Comparison of ENCODE assay signal across 21 cellular contexts in the genomic region with DNA sequence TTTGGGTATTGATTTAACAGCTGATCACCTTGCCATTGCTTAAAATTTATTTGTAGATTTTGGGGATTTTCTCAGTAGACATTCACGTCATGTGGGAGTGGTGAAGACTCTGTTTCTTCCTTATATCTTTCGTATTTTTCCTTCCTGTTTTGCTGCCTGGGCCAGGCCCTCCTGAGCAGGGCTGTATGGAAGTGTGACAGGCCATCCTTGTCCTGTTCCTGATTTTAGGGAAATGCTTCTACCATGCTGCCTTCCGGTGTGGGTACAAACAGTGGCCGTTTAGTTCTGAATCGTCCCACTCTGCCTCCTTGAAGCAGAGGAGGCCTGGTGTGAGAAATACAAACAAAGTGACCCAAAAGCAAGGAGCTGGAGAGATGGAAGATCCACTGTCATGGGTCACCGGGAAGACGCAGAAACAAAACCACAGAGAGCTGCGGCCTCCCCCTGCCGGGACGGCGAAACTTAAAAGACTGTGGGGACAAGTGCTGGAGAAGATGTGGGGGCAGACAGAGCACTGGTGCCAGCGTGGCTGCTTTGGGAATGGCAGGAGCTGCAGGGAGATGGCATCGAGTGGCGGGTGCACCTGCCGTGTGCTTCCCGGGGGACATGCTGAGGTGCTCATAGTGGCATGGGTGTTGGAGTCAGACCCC. TPM values are rescaled to one million over a fixed set of nuclear protein-coding genes. Genes with fewer than 3 reads are reported as not detected.
DNase-seq lines count a peak whose midpoint lies in the region; ATAC-seq and TF ChIP-seq lines count a peak whose summit lies in the region.
"Had no signal": no experiment of that assay in that cellular context is flagged by ENCODE, and none has a peak within 500 bp of the region (broad histone marks: within the 10 kb centered on the region; RNA-seq: fewer than 3 reads in every experiment).

No MANE protein-coding gene starts in this region.

- H3K36me3 ChIP-seq in naive thymus-derived CD4-positive, alpha-beta T cell (ENCODE audit: control insufficient read depth in 2 of 3, insufficient read depth in 3 of 3, low read length in 3 of 3) = peaks cover 0 to 21% (median 0%) of the 10 kb centered on the region in 3 experiments

- intact Hi-C loops in activated CD4-positive, alpha-beta T cell treated with anti-CD3 and anti-CD28 coated beads, Interleukin-2, amount 10 ng/mL, durations not matched to agents 24 days and 14 days (cut with micrococcal nuclease) = no loop called here
- intact Hi-C loops in naive thymus-derived CD4-positive, alpha-beta T cell (cut with micrococcal nuclease) = no loop called here

- peaks cover 8 to 14% of the 10 kb centered on the region in 2 donors for H3K4me1 ChIP-seq in naive thymus-derived CD4-positive, alpha-beta T cell (ENCODE audit: control insufficient read depth in 2 of 2, insufficient read depth in 2 of 2, low read length in 2 of 2)

- no peaks in the 10 kb centered on the region for H3K27me3 ChIP-seq in naive thymus-derived CD4-positive, alpha-beta T cell (ENCODE audit: control insufficient read depth in 2 of 2, insufficient read depth in 2 of 2, low read length in 2 of 2)
- H3K27me3 ChIP-seq: esophagus squamous epithelium, hepatocyte had no signal

- no peak for ATAC-seq in activated T-helper 17 cell treated with anti-CD3 and anti-CD28 coated beads, Interleukin-2, amount 50 U/mL, for 72 hours (replicated peaks)
- peak; percentile 44 for ATAC-seq in naive thymus-derived CD4-positive, alpha-beta T cell
- ATAC-seq in GM19023 (IDR thresholded peaks at IDR 0.05; ENCODE audit: unreplicated experiment) = no peak
- ATAC-seq: effector memory CD8-positive, alpha-beta T cell; Panc1 had no signal

- no peak for TF ChIP-seq POLR2A in erythroblast (IDR thresholded peaks at IDR 0.05; ENCODE audit: low read length)

- CTCF ChIA-PET in naive thymus-derived CD4-positive, alpha-beta T cell (lab: Charles Lee) = no interaction called here

- H3K27me3 Mint-ChIP-seq in activated CD4-positive, alpha-beta T cell treated with anti-CD3 and anti-CD28 coated beads, Interleukin-2, amount 10 ng/mL, durations not matched to agents 24 days and 14 days = no peaks in the 10 kb centered on the region
- no peaks in the 10 kb centered on the region for H3K27me3 Mint-ChIP-seq in activated T-helper 17 cell treated with anti-CD3 and anti-CD28 coated beads, Interleukin-2, amount 50 U/mL, for 72 hours
- H3K27me3 Mint-ChIP-seq in naive thymus-derived CD4-positive, alpha-beta T cell = no peaks in the 10 kb centered on the region
- H3K27me3 Mint-ChIP-seq: effector memory CD8-positive, alpha-beta T cell had no signal

- no peaks in the 10 kb centered on the region for H3K9me3 Mint-ChIP-seq in activated CD4-positive, alpha-beta T cell treated with anti-CD3 and anti-CD28 coated beads, Interleukin-2, amount 10 ng/mL, durations not matched to agents 24 days and 14 days
- H3K9me3 Mint-ChIP-seq in activated T-helper 17 cell treated with anti-CD3 and anti-CD28 coated beads, Interleukin-2, amount 50 U/mL, for 72 hours = no peaks in the 10 kb centered on the region
- H3K9me3 Mint-ChIP-seq in naive thymus-derived CD4-positive, alpha-beta T cell = peaks cover 0 to 5% (median 0%) of the 10 kb centered on the region in 11 donors
- H3K9me3 Mint-ChIP-seq: effector memory CD8-positive, alpha-beta T cell; immature natural killer cell; neural crest cell had no signal

- DNase-seq in activated CD4-positive, alpha-beta T cell treated with anti-CD3 and anti-CD28 coated beads, Interleukin-2, amount 10 ng/mL, durations not matched to agents 24 days and 14 days = no peak
- DNase-seq in activated CD4-positive, alpha-beta T cell treated with anti-CD3 and anti-CD28 coated beads, Interleukin-2, amount 50 U/mL, for 48 hours = no peak
- DNase-seq in CD1c-positive myeloid dendritic cell (ENCODE audit: extremely low spot score) (peak; percentile 53), erythroblast (lab: John Stamatoyannopoulos, UW) (no peak)
- DNase-seq in naive thymus-derived CD4-positive, alpha-beta T cell = no peak
- no peak for DNase-seq in effector CD8-positive, alpha-beta T cell (lab: John Stamatoyannopoulos, UW)
- DNase-seq: activated CD4-positive, alpha-beta T cell treated with anti-CD3 and anti-CD28 coated beads for 1 hour; amniotic stem cell; effector memory CD8-positive, alpha-beta T cell; esophagus squamous epithelium; GF-D8; immature natural killer cell; NCI-H1436 treated with DMSO at 0.1 percent for 48 hours; NCI-H2171 treated with DMSO at 0.1 percent for 48 hours; NCI-H524; substantia nigra had no signal

- H3K36me3 Mint-ChIP-seq in activated CD4-positive, alpha-beta T cell treated with anti-CD3 and anti-CD28 coated beads, Interleukin-2, amount 10 ng/mL, durations not matched to agents 24 days and 14 days (ENCODE audit: low read depth) = peaks cover 63% of the 10 kb centered on the region
- H3K36me3 Mint-ChIP-seq in activated T-helper 17 cell treated with anti-CD3 and anti-CD28 coated beads, Interleukin-2, amount 50 U/mL, for 72 hours (ENCODE audit: low read depth) = peaks cover 73% of the 10 kb centered on the region
- H3K36me3 Mint-ChIP-seq in naive thymus-derived CD4-positive, alpha-beta T cell = peaks cover 4 to 36% (median 19%) of the 10 kb centered on the region in 5 donors

- POLR2A ChIA-PET in naive thymus-derived CD4-positive, alpha-beta T cell (lab: Charles Lee) = no interaction called here

- no peaks in the 10 kb centered on the region for H3K9me3 ChIP-seq in naive thymus-derived CD4-positive, alpha-beta T cell (ENCODE audit: control insufficient read depth in 2 of 3, low read length in 3 of 3)
- H3K9me3 ChIP-seq: esophagus squamous epithelium had no signal

- H3K4me3 ChIP-seq in naive thymus-derived CD4-positive, alpha-beta T cell (ENCODE audit: low read length) = no peak overlapping the region
- H3K4me3 ChIP-seq: esophagus squamous epithelium, hepatocyte had no signal

- no peak overlapping the region for H3K27ac ChIP-seq in naive thymus-derived CD4-positive, alpha-beta T cell (ENCODE audit: low read depth, low read length)
- H3K27ac ChIP-seq: esophagus squamous epithelium, hepatocyte had no signal

- H3K4me1 Mint-ChIP-seq in activated CD4-positive, alpha-beta T cell treated with anti-CD3 and anti-CD28 coated beads, Interleukin-2, amount 10 ng/mL, durations not matched to agents 24 days and 14 days = peaks cover 48% of the 10 kb centered on the region
- H3K4me1 Mint-ChIP-seq in activated T-helper 17 cell treated with anti-CD3 and anti-CD28 coated beads, Interleukin-2, amount 50 U/mL, for 72 hours = peaks cover 51% of the 10 kb centered on the region
- H3K4me1 Mint-ChIP-seq in naive thymus-derived CD4-positive, alpha-beta T cell = peaks cover 39 to 77% (median 66%) of the 10 kb centered on the region in 7 donors

- no peak overlapping the region for H3K4me3 Mint-ChIP-seq in activated CD4-positive, alpha-beta T cell treated with anti-CD3 and anti-CD28 coated beads, Interleukin-2, amount 10 ng/mL, durations not matched to agents 24 days and 14 days
- peak overlapping the region; percentile 7 for H3K4me3 Mint-ChIP-seq in activated T-helper 17 cell treated with anti-CD3 and anti-CD28 coated beads, Interleukin-2, amount 50 U/mL, for 72 hours
- H3K4me3 Mint-ChIP-seq in naive thymus-derived CD4-positive, alpha-beta T cell = no peak overlapping the region
- H3K4me3 Mint-ChIP-seq: effector memory CD8-positive, alpha-beta T cell; immature natural killer cell; neural crest cell had no signal

- H3K27ac Mint-ChIP-seq in activated CD4-positive, alpha-beta T cell treated with anti-CD3 and anti-CD28 coated beads, Interleukin-2, amount 10 ng/mL, durations not matched to agents 24 days and 14 days = peak overlapping the region; percentile 39
- H3K27ac Mint-ChIP-seq in activated T-helper 17 cell treated with anti-CD3 and anti-CD28 coated beads, Interleukin-2, amount 50 U/mL, for 72 hours = peak overlapping the region; percentile 46
- peak overlapping the region in 2 of 9 donors; percentile 47 to 76 for H3K27ac Mint-ChIP-seq in naive thymus-derived CD4-positive, alpha-beta T cell
- H3K27ac Mint-ChIP-seq: immature natural killer cell had no signal

RNA-seq across cellular contexts. Expression of a gene that starts 7.7 kb away (rescaled TPM):
- total RNA-seq in activated CD4-positive, alpha-beta T cell treated with anti-CD3 and anti-CD28 coated beads, Interleukin-2, amount 10 ng/mL, durations not matched to agents 24 days and 14 days = 127 and 130 TPM in 2 replicates
- total RNA-seq in activated T-helper 17 cell treated with anti-CD3 and anti-CD28 coated beads, Interleukin-2, amount 50 U/mL, for 72 hours = 10 to 100 TPM; 44.8 to 100.0 TPM
- total RNA-seq in naive thymus-derived CD4-positive, alpha-beta T cell = 100 to 1,000 TPM in 1 of 5 experiments, 10 to 100 TPM in 4; 58.4 to 121 (median 69.0) TPM
- 10 to 100 TPM; 11.4 to 16.1 TPM for polyA plus RNA-seq in naive thymus-derived CD4-positive, alpha-beta T cell
